10 cellular contexts compared by ENCODE assay signal in the genomic region with DNA sequence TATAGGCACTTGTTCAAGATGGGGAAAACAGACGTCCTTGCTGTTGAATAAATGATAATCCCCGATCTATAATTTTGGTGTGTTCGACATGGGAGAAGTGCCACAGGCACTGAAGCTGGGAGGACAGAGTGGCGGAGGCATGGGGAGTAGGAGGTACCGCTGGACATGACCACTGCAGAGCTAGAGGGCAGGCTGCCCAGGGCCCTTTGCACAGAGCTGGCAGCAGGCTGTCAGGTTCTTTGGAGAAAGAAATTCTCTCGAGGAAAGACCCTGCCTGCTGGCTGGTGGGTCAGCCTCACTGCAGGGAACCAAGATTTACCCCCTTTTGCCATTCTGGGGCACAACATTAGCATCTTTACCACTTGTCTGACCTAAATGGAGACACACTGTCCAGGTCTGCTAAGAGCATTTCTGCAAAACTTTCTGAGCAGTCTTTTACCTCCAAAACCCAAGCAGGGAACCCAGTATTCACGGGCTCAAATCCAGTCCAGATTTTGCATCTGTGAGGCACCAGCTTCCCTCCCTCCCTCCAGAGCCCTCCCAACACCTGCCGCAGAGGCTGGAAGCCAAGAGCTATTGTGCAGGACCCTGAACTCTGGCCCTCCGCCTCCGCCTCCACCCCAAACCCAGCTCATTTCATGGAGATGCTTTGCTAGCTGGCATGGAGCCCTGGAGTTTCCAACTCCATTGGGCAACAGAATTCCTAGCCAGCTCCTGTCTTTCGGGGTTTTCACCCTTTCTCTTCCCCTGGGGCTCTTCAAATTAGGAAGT.
DNase-seq lines count a peak whose midpoint lies in the region; ATAC-seq, FAIRE-seq and TF ChIP-seq lines count a peak whose summit lies in the region.
"Had no signal": no experiment of that assay in that cellular context is flagged by ENCODE, and none has a peak within 500 bp of the region (broad histone marks: within the 10 kb centered on the region; RNA-seq: fewer than 3 reads in every experiment).

No MANE protein-coding gene starts in this region.

- H3K27ac Mint-ChIP-seq in GM23338: no peak overlapping the region

- H3K36me3 ChIP-seq in GM23338 (ENCODE audit: insufficient read depth) (no peaks in the 10 kb centered on the region), endothelial cell of umbilical vein (ENCODE audit: control insufficient read depth in 2 of 2, extremely low read depth in 1 of 2, insufficient read depth in 2 of 2, low read length in 2 of 2) (peaks cover 28 to 30% of the 10 kb centered on the region in 2 experiments), neuronal stem cell (replicated peaks in 1 of 2; ENCODE audit: control insufficient read depth in 2 of 2, insufficient read depth in 2 of 2, low read length in 2 of 2) (no peaks in the 10 kb centered on the region)

- peak overlapping the region; percentile 66; the same call in 1 of the 2 replicates for H2AFZ ChIP-seq in GM23338
- no peak overlapping the region for H2AFZ ChIP-seq in endothelial cell of umbilical vein (ENCODE audit: low read depth, low read length)
- peak overlapping the region; percentile 57 for H2AFZ ChIP-seq in neuronal stem cell (ENCODE audit: low read length)

- H3K9me3 Mint-ChIP-seq in GM23338: no peaks in the 10 kb centered on the region

- H3K79me2 ChIP-seq in GM23338 (replicated peaks; ENCODE audit: insufficient read depth): no peaks in the 10 kb centered on the region
- H3K79me2 ChIP-seq in endothelial cell of umbilical vein (ENCODE audit: control insufficient read depth, insufficient read depth, low read length): peaks cover 51% of the 10 kb centered on the region

- H3K4me3 Mint-ChIP-seq in GM23338: no peak overlapping the region

- no peak overlapping the region for H4K91ac ChIP-seq in neuronal stem cell (ENCODE audit: low read depth, low read length, poor library complexity)

- DNase-seq in GM23338 (ENCODE audit: low spot score) (peak; percentile 33), NCI-H446 (lab: John Stamatoyannopoulos, UW) (peak; percentile 89 to 99), endothelial cell of umbilical vein (ENCODE audit: low read depth, low spot score) (peak; percentile 55), neuronal stem cell (ENCODE audit: low spot score) (peak; percentile 48), middle frontal gyrus (ENCODE audit: extremely low spot score, low spot score) (no peak), coronary artery (ENCODE audit: low spot score) (no peak), T-helper 2 cell (no peak)
- DNase-seq: aorta, NCI-H1930 had no signal

- H3K18ac ChIP-seq in neuronal stem cell (ENCODE audit: low read length): peak overlapping the region; percentile 44

- H3K27me3 ChIP-seq in GM23338 (ENCODE audit: insufficient read depth) (no peaks in the 10 kb centered on the region), endothelial cell of umbilical vein (ENCODE audit: control insufficient read depth in 2 of 2, insufficient read depth in 2 of 2, low read length in 2 of 2) (no peaks in the 10 kb centered on the region), neuronal stem cell (ENCODE audit: control insufficient read depth in 3 of 3, insufficient read depth in 3 of 3, low read depth in 1 of 3, low read length in 3 of 3) (no peaks in the 10 kb centered on the region)

- H3K23ac ChIP-seq in neuronal stem cell (ENCODE audit: low read depth, low read length, poor library complexity): no peak overlapping the region

- ATAC-seq in GM23338 (peak; percentile 84), GM18520 (IDR thresholded peaks at IDR 0.05; ENCODE audit: unreplicated experiment) (no peak)

- H3K4me1 ChIP-seq in GM23338 (ENCODE audit: insufficient read depth) (peaks cover 30% of the 10 kb centered on the region), endothelial cell of umbilical vein (ENCODE audit: control insufficient read depth, extremely low read depth, insufficient read depth, low read length) (no peaks in the 10 kb centered on the region), neuronal stem cell (ENCODE audit: control insufficient read depth in 2 of 2, insufficient read depth in 1 of 2, low read depth in 1 of 2, low read length in 2 of 2) (peaks cover 34 to 47% of the 10 kb centered on the region in 2 donors)

- no peak overlapping the region for H2BK5ac ChIP-seq in neuronal stem cell (ENCODE audit: low read length)

- H2AK5ac ChIP-seq in neuronal stem cell (ENCODE audit: low read depth, low read length): no peak overlapping the region

- no peak for FAIRE-seq in endothelial cell of umbilical vein (lab: Jason Lieb, UNC)

- H3K4me2 ChIP-seq in GM23338: no peak overlapping the region
- no peak overlapping the region for H3K4me2 ChIP-seq in endothelial cell of umbilical vein (ENCODE audit: insufficient read depth, low read length)
- H3K4me2 ChIP-seq in neuronal stem cell (ENCODE audit: insufficient read depth, low read length, poor library complexity, severe bottlenecking): no peak overlapping the region

- peaks cover 35% of the 10 kb centered on the region for H3K4me1 Mint-ChIP-seq in GM23338

- peaks cover 4% of the 10 kb centered on the region for H3K27me3 Mint-ChIP-seq in GM23338 (ENCODE audit: insufficient read depth, low read depth, poor library complexity)

- TF ChIP-seq POLR2A in endothelial cell of umbilical vein (IDR thresholded peaks at IDR 0.05; ENCODE audit: low read depth, low read length): peak; percentile 23

- no peak overlapping the region for H3K14ac ChIP-seq in neuronal stem cell (ENCODE audit: low read length)

- H3K4ac ChIP-seq in neuronal stem cell (ENCODE audit: low read length): no peak overlapping the region

- no peak overlapping the region for H2BK12ac ChIP-seq in neuronal stem cell (ENCODE audit: low read length)

- intact Hi-C loops in endothelial cell of umbilical vein (cut with micrococcal nuclease): no loop called here

- H3K36me3 Mint-ChIP-seq in GM23338 (ENCODE audit: low read depth): no peaks in the 10 kb centered on the region

- no peaks in the 10 kb centered on the region for H3K79me1 ChIP-seq in neuronal stem cell (ENCODE audit: low read depth, low read length)

- H4K20me1 ChIP-seq in GM23338 (replicated peaks; ENCODE audit: insufficient read depth) (no peaks in the 10 kb centered on the region), endothelial cell of umbilical vein (replicated peaks; ENCODE audit: control insufficient read depth, extremely low read depth, insufficient read depth, low read length) (no peaks in the 10 kb centered on the region)

- H4K8ac ChIP-seq in neuronal stem cell (ENCODE audit: low read depth, low read length): no peak overlapping the region

- H3K27ac ChIP-seq in GM23338 (ENCODE audit: low read depth) (no peak overlapping the region), endothelial cell of umbilical vein (ENCODE audit: insufficient read depth, low read depth, low read length) (no peak overlapping the region), neuronal stem cell (replicated peaks; ENCODE audit: low read length) (no peak overlapping the region), coronary artery (peak overlapping the region in 1 of 2 donors; percentile 26)

- no peaks in the 10 kb centered on the region for H3K9me1 ChIP-seq in endothelial cell of umbilical vein (replicated peaks; ENCODE audit: control insufficient read depth, extremely low read depth, insufficient read depth, low read length)

- no peak overlapping the region for H2BK120ac ChIP-seq in neuronal stem cell (ENCODE audit: low read depth, low read length)

- H3K9me2 ChIP-seq in GM23338 (ENCODE audit: insufficient read depth): peaks cover 2% of the 10 kb centered on the region; the same call in 1 of the 2 replicates

- no peaks in the 10 kb centered on the region for H3K9me3 ChIP-seq in endothelial cell of umbilical vein (replicated peaks; ENCODE audit: control insufficient read depth, insufficient read depth, low read length)
- H3K9me3 ChIP-seq in neuronal stem cell (replicated peaks in 1 of 2; ENCODE audit: control insufficient read depth in 2 of 2, insufficient read depth in 1 of 2, low read depth in 1 of 2, low read length in 2 of 2): no peaks in the 10 kb centered on the region

- H3K9ac ChIP-seq in endothelial cell of umbilical vein (replicated peaks; ENCODE audit: extremely low read depth, insufficient read depth, low read length) (no peak overlapping the region), neuronal stem cell (ENCODE audit: low read depth, low read length, poor library complexity) (no peak overlapping the region)

- TF ChIP-seq CTCF in GM23338 (conservative IDR thresholded peaks at IDR 0.05; ENCODE audit: low read depth in 2 of 2) (no peak), endothelial cell of umbilical vein (IDR thresholded peaks at IDR 0.05; ENCODE audit: extremely low read depth in 1 of 2, insufficient read depth in 1 of 2, low read depth in 1 of 2, low read length in 2 of 2) (no peak), coronary artery (IDR thresholded peaks at IDR 0.05) (no peak)

- CTCF ChIA-PET in endothelial cell of umbilical vein (lab: Charles Lee): interaction anchor here (0.8 to 3.1 kb wide), 9 partner anchors 8 to 143 kb away, joined by 3 to 28 read pairs (median 3); a partner anchor contains a TSS

- no peak overlapping the region for H2BK15ac ChIP-seq in neuronal stem cell (ENCODE audit: low read length)

- H3K4me3 ChIP-seq in GM23338: no peak overlapping the region
- no peak overlapping the region for H3K4me3 ChIP-seq in endothelial cell of umbilical vein (replicated peaks in 1 of 3; ENCODE audit: insufficient read depth in 1 of 3, low read depth in 1 of 3, low read length in 3 of 3)
- H3K4me3 ChIP-seq in neuronal stem cell (ENCODE audit: low read length in 2 of 2): no peak overlapping the region
- H3K4me3 ChIP-seq in coronary artery: no peak overlapping the region

- WGBS in neuronal stem cell (ENCODE audit: extremely low coverage in 2 of 2, insufficient read length in 2 of 2, insufficient replicate concordance in 1 of 2), 2 donors: no CpG with 5 or more reads among the region's 11 CpGs

- dilution Hi-C loops in endothelial cell of umbilical vein (cut with MboI; ENCODE audit: extremely low pct_ligation_motif_present, low sequenced_read_pairs): no loop called here

- H3F3A ChIP-seq in GM23338 (replicated peaks; ENCODE audit: low read depth): no peaks in the 10 kb centered on the region

- BruUV-seq in endothelial cell of umbilical vein (replicated peaks; lab: Mats Ljungman, UMichigan): no TSS peak

- POLR2A ChIA-PET in endothelial cell of umbilical vein (lab: Charles Lee): no interaction called here

TF ChIP-seq in GM23338, 12 proteins besides CTCF, POLR2A, EP300 and RAD21 (continues in another document):
- TF ChIP-seq NANOG (IDR thresholded peaks at IDR 0.05; ENCODE audit: borderline replicate concordance): no peak

TF ChIP-seq in endothelial cell of umbilical vein, 7 proteins besides CTCF, POLR2A, EP300 and RAD21:
- no peak for TF ChIP-seq GATA2 (IDR thresholded peaks at IDR 0.05; ENCODE audit: insufficient read depth, insufficient read length, low read depth, low read length)
- TF ChIP-seq POLR2AphosphoS5 (IDR thresholded peaks at IDR 0.05; ENCODE audit: insufficient read depth, low read depth, low read length): no peak
- no peak for TF ChIP-seq FOS (IDR thresholded peaks at IDR 0.05; ENCODE audit: borderline replicate concordance, insufficient read depth, low read length)
TF ChIP-seq in endothelial cell of umbilical vein: peak in this region for 0.

Comparison
In these comparisons a context has a peak if more than half of its experiments do, and no peak if none do; other contexts are left out.
1. DNase-seq: peak in GM23338 (single experiment), NCI-H446 (2 of 2), endothelial cell of umbilical vein (single experiment) and neuronal stem cell (single experiment); none in middle frontal gyrus (single experiment), coronary artery (single experiment) and T-helper 2 cell (0 of 5).